ENCODE assay signal across 1 cellular context in the genomic region with DNA sequence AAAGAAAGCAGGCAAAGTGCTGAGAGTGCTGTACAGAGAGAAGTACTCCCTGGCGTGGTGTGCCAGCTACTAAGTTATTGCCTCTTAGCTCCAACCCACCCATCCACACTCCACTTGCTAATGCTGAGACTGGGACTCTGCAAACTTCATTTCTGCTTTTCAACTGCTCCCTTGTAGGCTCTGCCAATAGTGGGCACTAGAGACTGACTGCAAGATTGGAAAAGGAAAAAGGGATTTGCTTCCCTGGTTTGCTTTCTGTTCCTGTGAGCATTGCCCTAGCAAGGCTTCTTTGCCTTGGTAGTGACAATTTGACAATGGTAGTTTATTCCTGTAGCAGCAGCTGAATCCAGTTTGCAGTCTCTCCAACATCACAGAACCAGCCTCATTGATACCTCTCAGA.
TF ChIP-seq lines count a peak whose summit lies in the region.

No MANE protein-coding gene starts in this region.

TF ChIP-seq in GM23338, 12 proteins besides CTCF, POLR2A, EP300 and RAD21 (continued from another document):
- TF ChIP-seq, protein P1, sequence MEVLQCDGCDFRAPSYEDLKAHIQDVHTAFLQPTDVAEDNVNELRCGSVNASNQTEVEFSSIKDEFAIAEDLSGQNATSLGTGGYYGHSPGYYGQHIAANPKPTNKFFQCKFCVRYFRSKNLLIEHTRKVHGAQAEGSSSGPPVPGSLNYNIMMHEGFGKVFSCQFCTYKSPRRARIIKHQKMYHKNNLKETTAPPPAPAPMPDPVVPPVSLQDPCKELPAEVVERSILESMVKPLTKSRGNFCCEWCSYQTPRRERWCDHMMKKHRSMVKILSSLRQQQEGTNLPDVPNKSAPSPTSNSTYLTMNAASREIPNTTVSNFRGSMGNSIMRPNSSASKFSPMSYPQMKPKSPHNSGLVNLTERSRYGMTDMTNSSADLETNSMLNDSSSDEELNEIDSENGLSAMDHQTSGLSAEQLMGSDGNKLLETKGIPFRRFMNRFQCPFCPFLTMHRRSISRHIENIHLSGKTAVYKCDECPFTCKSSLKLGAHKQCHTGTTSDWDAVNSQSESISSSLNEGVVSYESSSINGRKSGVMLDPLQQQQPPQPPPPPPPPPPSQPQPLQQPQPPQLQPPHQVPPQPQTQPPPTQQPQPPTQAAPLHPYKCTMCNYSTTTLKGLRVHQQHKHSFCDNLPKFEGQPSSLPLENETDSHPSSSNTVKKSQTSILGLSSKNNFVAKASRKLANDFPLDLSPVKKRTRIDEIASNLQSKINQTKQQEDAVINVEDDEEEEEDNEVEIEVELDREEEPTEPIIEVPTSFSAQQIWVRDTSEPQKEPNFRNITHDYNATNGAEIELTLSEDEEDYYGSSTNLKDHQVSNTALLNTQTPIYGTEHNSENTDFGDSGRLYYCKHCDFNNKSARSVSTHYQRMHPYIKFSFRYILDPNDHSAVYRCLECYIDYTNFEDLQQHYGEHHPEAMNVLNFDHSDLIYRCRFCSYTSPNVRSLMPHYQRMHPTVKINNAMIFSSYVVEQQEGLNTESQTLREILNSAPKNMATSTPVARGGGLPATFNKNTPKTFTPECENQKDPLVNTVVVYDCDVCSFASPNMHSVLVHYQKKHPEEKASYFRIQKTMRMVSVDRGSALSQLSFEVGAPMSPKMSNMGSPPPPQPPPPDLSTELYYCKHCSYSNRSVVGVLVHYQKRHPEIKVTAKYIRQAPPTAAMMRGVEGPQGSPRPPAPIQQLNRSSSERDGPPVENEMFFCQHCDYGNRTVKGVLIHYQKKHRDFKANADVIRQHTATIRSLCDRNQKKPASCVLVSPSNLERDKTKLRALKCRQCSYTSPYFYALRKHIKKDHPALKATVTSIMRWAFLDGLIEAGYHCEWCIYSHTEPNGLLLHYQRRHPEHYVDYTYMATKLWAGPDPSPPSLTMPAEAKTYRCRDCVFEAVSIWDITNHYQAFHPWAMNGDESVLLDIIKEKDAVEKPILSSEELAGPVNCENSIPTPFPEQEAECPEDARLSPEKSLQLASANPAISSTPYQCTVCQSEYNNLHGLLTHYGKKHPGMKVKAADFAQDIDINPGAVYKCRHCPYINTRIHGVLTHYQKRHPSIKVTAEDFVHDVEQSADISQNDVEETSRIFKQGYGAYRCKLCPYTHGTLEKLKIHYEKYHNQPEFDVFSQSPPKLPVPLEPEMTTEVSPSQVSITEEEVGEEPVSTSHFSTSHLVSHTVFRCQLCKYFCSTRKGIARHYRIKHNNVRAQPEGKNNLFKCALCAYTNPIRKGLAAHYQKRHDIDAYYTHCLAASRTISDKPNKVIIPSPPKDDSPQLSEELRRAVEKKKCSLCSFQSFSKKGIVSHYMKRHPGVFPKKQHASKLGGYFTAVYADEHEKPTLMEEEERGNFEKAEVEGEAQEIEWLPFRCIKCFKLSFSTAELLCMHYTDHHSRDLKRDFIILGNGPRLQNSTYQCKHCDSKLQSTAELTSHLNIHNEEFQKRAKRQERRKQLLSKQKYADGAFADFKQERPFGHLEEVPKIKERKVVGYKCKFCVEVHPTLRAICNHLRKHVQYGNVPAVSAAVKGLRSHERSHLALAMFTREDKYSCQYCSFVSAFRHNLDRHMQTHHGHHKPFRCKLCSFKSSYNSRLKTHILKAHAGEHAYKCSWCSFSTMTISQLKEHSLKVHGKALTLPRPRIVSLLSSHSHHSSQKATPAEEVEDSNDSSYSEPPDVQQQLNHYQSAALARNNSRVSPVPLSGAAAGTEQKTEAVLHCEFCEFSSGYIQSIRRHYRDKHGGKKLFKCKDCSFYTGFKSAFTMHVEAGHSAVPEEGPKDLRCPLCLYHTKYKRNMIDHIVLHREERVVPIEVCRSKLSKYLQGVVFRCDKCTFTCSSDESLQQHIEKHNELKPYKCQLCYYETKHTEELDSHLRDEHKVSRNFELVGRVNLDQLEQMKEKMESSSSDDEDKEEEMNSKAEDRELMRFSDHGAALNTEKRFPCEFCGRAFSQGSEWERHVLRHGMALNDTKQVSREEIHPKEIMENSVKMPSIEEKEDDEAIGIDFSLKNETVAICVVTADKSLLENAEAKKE (CRISPR knock-in tag; IDR thresholded peaks at IDR 0.05) = no peak
- no peak for TF ChIP-seq JUNB (IDR thresholded peaks at IDR 0.05; ENCODE audit: unreplicated experiment)
- no peak for TF ChIP-seq EZH2phosphoT487 (IDR thresholded peaks at IDR 0.05; ENCODE audit: unreplicated experiment)
- TF ChIP-seq, protein P2, sequence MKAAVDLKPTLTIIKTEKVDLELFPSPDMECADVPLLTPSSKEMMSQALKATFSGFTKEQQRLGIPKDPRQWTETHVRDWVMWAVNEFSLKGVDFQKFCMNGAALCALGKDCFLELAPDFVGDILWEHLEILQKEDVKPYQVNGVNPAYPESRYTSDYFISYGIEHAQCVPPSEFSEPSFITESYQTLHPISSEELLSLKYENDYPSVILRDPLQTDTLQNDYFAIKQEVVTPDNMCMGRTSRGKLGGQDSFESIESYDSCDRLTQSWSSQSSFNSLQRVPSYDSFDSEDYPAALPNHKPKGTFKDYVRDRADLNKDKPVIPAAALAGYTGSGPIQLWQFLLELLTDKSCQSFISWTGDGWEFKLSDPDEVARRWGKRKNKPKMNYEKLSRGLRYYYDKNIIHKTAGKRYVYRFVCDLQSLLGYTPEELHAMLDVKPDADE (IDR thresholded peaks at IDR 0.05) = no peak
- TF ChIP-seq ZNF114 (CRISPR knock-in tag; IDR thresholded peaks at IDR 0.05) = no peak
- TF ChIP-seq STAT1 (IDR thresholded peaks at IDR 0.05; ENCODE audit: unreplicated experiment) = no peak
